Comparison of ENCODE assay signal across 13 cellular contexts in the genomic region with DNA sequence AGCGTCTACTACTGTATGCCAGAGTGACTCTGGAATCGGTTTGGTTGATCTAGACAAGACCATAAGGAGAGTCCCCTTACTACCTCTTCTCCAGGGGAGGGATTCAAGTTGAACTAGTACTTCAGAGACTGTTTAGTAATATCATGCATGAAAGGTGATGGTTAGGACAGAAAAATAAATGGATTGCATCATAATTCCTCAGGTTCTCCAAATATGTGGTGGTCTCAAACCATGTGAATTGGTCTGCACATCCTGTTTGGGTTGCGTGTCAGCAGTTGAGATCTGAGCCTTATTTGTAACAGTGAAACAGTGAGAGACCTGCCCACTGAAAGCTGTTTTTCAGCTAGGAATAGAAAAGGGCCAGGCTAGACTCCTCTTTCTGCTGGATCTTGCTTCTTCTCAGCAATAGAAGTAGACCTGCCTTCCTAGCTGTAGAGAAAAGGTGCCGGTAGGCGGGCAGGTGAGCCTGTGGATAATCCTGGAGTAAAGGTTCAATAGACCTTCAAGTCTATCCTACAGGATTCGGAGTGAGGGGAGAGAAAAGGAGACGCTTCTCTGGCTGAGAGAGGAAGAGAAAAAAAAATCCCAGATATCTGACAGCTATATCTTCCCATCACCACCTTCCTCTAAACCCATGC.
A peak's percentile ranks its signal among the peaks of the same experiment; 100 is the strongest.
DNase-seq lines count a peak whose midpoint lies in the region; ATAC-seq and TF ChIP-seq lines count a peak whose summit lies in the region.
"Had no signal": no experiment of that assay in that cellular context is flagged by ENCODE, and none has a peak within 500 bp of the region (broad histone marks: within the 10 kb centered on the region; RNA-seq: fewer than 3 reads in every experiment).

No MANE protein-coding gene starts in this region.

- H3K4me1 ChIP-seq in left ventricle myocardium inferior: peaks cover 21% of the 10 kb centered on the region
- peaks cover 9% of the 10 kb centered on the region; the same call in 1 of the 2 replicates for H3K4me1 ChIP-seq in iPS-20b (ENCODE audit: insufficient read depth, low read length)
- peaks cover 0 to 6% of the 10 kb centered on the region in 2 donors for H3K4me1 ChIP-seq in gastrocnemius medialis

- in situ Hi-C loops in gastrocnemius medialis (cut with MboI; ENCODE audit: low sequenced_read_pairs in 4 of 4): no loop called here

- POLR2A ChIA-PET in activated naive CD8-positive, alpha-beta T cell treated with anti-CD3 and anti-CD28 coated beads, Interleukin-2, amount 10 ng/mL, durations not matched to agents 7 days and 5 days (lab: Charles Lee): no interaction called here

- H3K4me3 ChIP-seq in left ventricle myocardium inferior (peak overlapping the region; percentile 78), iPS-20b (ENCODE audit: low read length) (peak overlapping the region; percentile 85; the same call in 1 of the 2 replicates), gastrocnemius medialis (peak overlapping the region in 1 of 4 donors; percentile 61)

- H3K36me3 Mint-ChIP-seq in activated naive CD8-positive, alpha-beta T cell treated with anti-CD3 and anti-CD28 coated beads, Interleukin-2, amount 10 ng/mL, durations not matched to agents 7 days and 5 days: peaks cover 2% of the 10 kb centered on the region
- H3K36me3 Mint-ChIP-seq in type B pancreatic cell: no peaks in the 10 kb centered on the region

- ATAC-seq in left ventricle myocardium superior (no peak), HG03457 (IDR thresholded peaks at IDR 0.05; ENCODE audit: unreplicated experiment) (no peak), omental fat pad (ENCODE audit: low FRiP score) (no peak), gastrocnemius medialis (no peak)
- no peak for ATAC-seq in activated naive CD8-positive, alpha-beta T cell treated with anti-CD3 and anti-CD28 coated beads, Interleukin-2, amount 10 ng/mL, durations not matched to agents 7 days and 5 days (ENCODE audit: low read depth)

- H3K36me3 ChIP-seq in left ventricle myocardium inferior (no peaks in the 10 kb centered on the region), iPS-20b (ENCODE audit: insufficient read depth, low read depth, low read length) (no peaks in the 10 kb centered on the region), gastrocnemius medialis (no peaks in the 10 kb centered on the region)

- no peak overlapping the region for H3K27ac Mint-ChIP-seq in activated naive CD8-positive, alpha-beta T cell treated with anti-CD3 and anti-CD28 coated beads, Interleukin-2, amount 10 ng/mL, durations not matched to agents 7 days and 5 days
- H3K27ac Mint-ChIP-seq in type B pancreatic cell: no peak overlapping the region
- H3K27ac Mint-ChIP-seq: activated CD4-positive, alpha-beta T cell treated with anti-CD3 and anti-CD28 coated beads for 36 hours; naive thymus-derived CD4-positive, alpha-beta T cell had no signal

- intact Hi-C loops in left ventricle myocardium inferior (cut with micrococcal nuclease) (no loop called here), left ventricle myocardium superior (cut with micrococcal nuclease) (no loop called here), gastrocnemius medialis (cut with DNase I; ENCODE audit: low total_unique reads) (no loop called here)

- no peaks in the 10 kb centered on the region for H3K9me3 Mint-ChIP-seq in activated naive CD8-positive, alpha-beta T cell treated with anti-CD3 and anti-CD28 coated beads, Interleukin-2, amount 10 ng/mL, durations not matched to agents 7 days and 5 days
- H3K9me3 Mint-ChIP-seq in type B pancreatic cell: no peaks in the 10 kb centered on the region

- H3K27ac ChIP-seq in left ventricle myocardium inferior (replicated peaks) (no peak overlapping the region), iPS-20b (ENCODE audit: low read length) (no peak overlapping the region), gastrocnemius medialis (no peak overlapping the region)

- H3K4me3 Mint-ChIP-seq in activated naive CD8-positive, alpha-beta T cell treated with anti-CD3 and anti-CD28 coated beads, Interleukin-2, amount 10 ng/mL, durations not matched to agents 7 days and 5 days: peak overlapping the region; percentile 56
- peak overlapping the region; percentile 80 for H3K4me3 Mint-ChIP-seq in type B pancreatic cell
- H3K4me3 Mint-ChIP-seq: activated CD4-positive, alpha-beta T cell treated with anti-CD3 and anti-CD28 coated beads for 36 hours had no signal

- H3K27me3 ChIP-seq in left ventricle myocardium inferior (ENCODE audit: low read depth): peaks cover 7% of the 10 kb centered on the region
- peaks cover 40% of the 10 kb centered on the region for H3K27me3 ChIP-seq in iPS-20b (ENCODE audit: insufficient read depth, low read length)
- H3K27me3 ChIP-seq in gastrocnemius medialis: peaks cover 19 to 26% (median 20%) of the 10 kb centered on the region in 3 donors

- no peak for DNase-seq in left ventricle myocardium inferior
- DNase-seq in left ventricle myocardium superior: no peak
- DNase-seq in activated naive CD8-positive, alpha-beta T cell treated with anti-CD3 and anti-CD28 coated beads, Interleukin-2, amount 10 ng/mL, durations not matched to agents 7 days and 5 days: no peak
- DNase-seq in type B pancreatic cell (ENCODE audit: extremely low spot score, unreplicated experiment): no peak
- DNase-seq in omental fat pad (ENCODE audit: low spot score): no peak
- no peak for DNase-seq in gastrocnemius medialis
- DNase-seq: activated naive CD4-positive, alpha-beta T cell; Karpas-422; NCI-H2107 had no signal

- 0 out of 2 replicates have a peak overlapping the region, but pooled peaks have one; percentile 42 for H3K9ac ChIP-seq in iPS-20b (ENCODE audit: low read depth, low read length)

- no peak for TF ChIP-seq CTCF in left ventricle myocardium inferior (IDR thresholded peaks at IDR 0.05; ENCODE audit: borderline replicate concordance)
- TF ChIP-seq CTCF in type B pancreatic cell (conservative IDR thresholded peaks at IDR 0.05): no peak
- no peak for TF ChIP-seq CTCF in omental fat pad (IDR thresholded peaks at IDR 0.05)
- no peak for TF ChIP-seq CTCF in gastrocnemius medialis (IDR thresholded peaks at IDR 0.05 in 4 of 5, conservative IDR thresholded peaks at IDR 0.05 in 1 of 5)

- H3K27me3 Mint-ChIP-seq in activated naive CD8-positive, alpha-beta T cell treated with anti-CD3 and anti-CD28 coated beads, Interleukin-2, amount 10 ng/mL, durations not matched to agents 7 days and 5 days: peaks cover 47% of the 10 kb centered on the region
- peaks cover 55% of the 10 kb centered on the region for H3K27me3 Mint-ChIP-seq in type B pancreatic cell

- no peak for TF ChIP-seq POLR2A in gastrocnemius medialis (IDR thresholded peaks at IDR 0.05)

- peaks cover 7% of the 10 kb centered on the region for H3K4me1 Mint-ChIP-seq in activated naive CD8-positive, alpha-beta T cell treated with anti-CD3 and anti-CD28 coated beads, Interleukin-2, amount 10 ng/mL, durations not matched to agents 7 days and 5 days
- H3K4me1 Mint-ChIP-seq in type B pancreatic cell (ENCODE audit: unreplicated experiment): peaks cover 4% of the 10 kb centered on the region

- H3K9me3 ChIP-seq in left ventricle myocardium inferior (replicated peaks) (no peaks in the 10 kb centered on the region), iPS-20b (ENCODE audit: insufficient read depth, low read depth, low read length) (no peaks in the 10 kb centered on the region), gastrocnemius medialis (no peaks in the 10 kb centered on the region)
